Comparison of ENCODE assay signal across 15 cellular contexts in the genomic region with DNA sequence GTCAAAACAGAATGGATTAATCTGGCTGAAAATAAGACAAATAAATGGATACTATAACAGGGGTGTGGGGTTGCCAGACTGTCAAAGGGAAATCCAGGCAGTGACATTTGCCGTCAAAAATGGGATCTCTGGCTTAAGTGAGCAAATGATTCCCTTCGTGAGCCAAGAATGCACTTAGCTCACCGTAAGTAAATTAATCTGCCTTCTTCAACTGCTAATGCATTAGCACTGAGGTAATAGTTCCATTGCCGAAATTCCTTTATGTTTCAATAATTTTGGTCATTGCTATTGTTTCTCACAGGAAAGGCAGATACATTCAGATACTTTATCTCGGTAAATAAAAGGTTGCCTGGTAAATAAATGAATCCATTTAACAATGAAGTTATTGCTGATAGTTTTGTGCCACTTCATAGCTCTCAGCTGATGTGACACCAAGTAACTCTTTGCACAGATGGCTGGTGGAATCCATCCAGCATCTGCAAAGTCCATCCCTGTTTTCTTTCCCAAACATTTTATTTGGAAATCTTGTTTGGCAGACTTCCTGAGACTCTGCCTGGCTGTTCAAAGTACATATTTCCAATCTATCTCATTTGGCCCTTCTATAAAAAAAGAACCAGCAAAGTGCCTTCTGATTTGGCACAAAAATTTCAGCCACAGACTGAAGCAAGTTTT.
A peak's percentile ranks its signal among the peaks of the same experiment; 100 is the strongest.
DNase-seq lines count a peak whose midpoint lies in the region; ATAC-seq and TF ChIP-seq lines count a peak whose summit lies in the region.
"Had no signal": no experiment of that assay in that cellular context is flagged by ENCODE, and none has a peak within 500 bp of the region (broad histone marks: within the 10 kb centered on the region; RNA-seq: fewer than 3 reads in every experiment).

No MANE protein-coding gene starts in this region.

- H3K4me3 ChIP-seq in breast epithelium (no peak overlapping the region), fibroblast of the aortic adventitia (ENCODE audit: low read depth, low read length) (no peak overlapping the region), stomach (no peak overlapping the region)
- H3K4me3 ChIP-seq: coronary artery had no signal

- H3K27me3 ChIP-seq in breast epithelium, result no peaks in the 10 kb centered on the region
- H3K27me3 ChIP-seq in stomach, result no peaks in the 10 kb centered on the region

- no peak for TF ChIP-seq EP300 in stomach (IDR thresholded peaks at IDR 0.05)

- peak overlapping the region; percentile 10 for H3K27ac Mint-ChIP-seq in MCF 10A (ENCODE audit: low read depth, unreplicated experiment)
- H3K27ac Mint-ChIP-seq in activated naive CD8-positive, alpha-beta T cell treated with anti-CD3 and anti-CD28 coated beads, Interleukin-2, amount 50 U/mL, for 24 hours, result no peak overlapping the region
- H3K27ac Mint-ChIP-seq: activated CD8-positive, alpha-beta T cell treated with anti-CD3 and anti-CD28 coated beads for 36 hours; activated naive CD4-positive, alpha-beta T cell treated with anti-CD3 and anti-CD28 coated beads, Interleukin-2, amount 10 ng/mL, durations not matched to agents 7 days and 5 days had no signal

- no peak for ATAC-seq in activated naive CD8-positive, alpha-beta T cell treated with anti-CD3 and anti-CD28 coated beads, Interleukin-2, amount 50 U/mL, for 24 hours
- ATAC-seq: activated CD8-positive, alpha-beta T cell treated with anti-CD3 and anti-CD28 coated beads for 36 hours had no signal

- no peaks in the 10 kb centered on the region for H3K27me3 Mint-ChIP-seq in MCF 10A (ENCODE audit: insufficient read depth, unreplicated experiment)
- H3K27me3 Mint-ChIP-seq in activated naive CD8-positive, alpha-beta T cell treated with anti-CD3 and anti-CD28 coated beads, Interleukin-2, amount 50 U/mL, for 24 hours, result no peaks in the 10 kb centered on the region
- H3K27me3 Mint-ChIP-seq: activated CD8-positive, alpha-beta T cell treated with anti-CD3 and anti-CD28 coated beads for 36 hours had no signal

- H3K9me3 ChIP-seq in breast epithelium (peaks cover 0 to 3% of the 10 kb centered on the region in 2 donors), stomach (peaks cover 0 to 4% (median 0%) of the 10 kb centered on the region in 4 donors)

- 18 to 31% (median 22%) methylated on average over 5 of the region's 5 CpGs for WGBS in stomach, 5 donors

- H3K4me3 Mint-ChIP-seq in MCF 10A (ENCODE audit: unreplicated experiment), result peak overlapping the region; percentile 27
- H3K4me3 Mint-ChIP-seq in activated naive CD8-positive, alpha-beta T cell treated with anti-CD3 and anti-CD28 coated beads, Interleukin-2, amount 50 U/mL, for 24 hours, result no peak overlapping the region
- H3K4me3 Mint-ChIP-seq: activated CD8-positive, alpha-beta T cell treated with anti-CD3 and anti-CD28 coated beads for 36 hours; activated naive CD4-positive, alpha-beta T cell treated with anti-CD3 and anti-CD28 coated beads, Interleukin-2, amount 10 ng/mL, durations not matched to agents 7 days and 5 days had no signal

- H3K4me1 ChIP-seq in breast epithelium (no peaks in the 10 kb centered on the region), stomach (peaks cover 0 to 39% (median 15%) of the 10 kb centered on the region in 4 donors)

- no peak overlapping the region for H3K27ac ChIP-seq in breast epithelium
- H3K27ac ChIP-seq in stomach, result peak overlapping the region in 3 of 5 donors; percentile 35 to 61 (median 46)
- H3K27ac ChIP-seq: coronary artery had no signal

- H3K9me3 Mint-ChIP-seq in MCF 10A (ENCODE audit: unreplicated experiment), result no peaks in the 10 kb centered on the region
- no peaks in the 10 kb centered on the region for H3K9me3 Mint-ChIP-seq in activated naive CD8-positive, alpha-beta T cell treated with anti-CD3 and anti-CD28 coated beads, Interleukin-2, amount 50 U/mL, for 24 hours
- H3K9me3 Mint-ChIP-seq: activated CD8-positive, alpha-beta T cell treated with anti-CD3 and anti-CD28 coated beads for 36 hours; activated naive CD4-positive, alpha-beta T cell treated with anti-CD3 and anti-CD28 coated beads, Interleukin-2, amount 10 ng/mL, durations not matched to agents 7 days and 5 days had no signal

- intact Hi-C loops in MCF 10A (cut with micrococcal nuclease), result no loop called here
- intact Hi-C loops in breast epithelium (cut with DNase I; ENCODE audit: low total_unique reads), result no loop called here
- intact Hi-C loops in stomach (cut with DNase I; ENCODE audit: low total_unique reads), result no loop called here

- no peaks in the 10 kb centered on the region for H3K36me3 Mint-ChIP-seq in MCF 10A (ENCODE audit: insufficient read depth, unreplicated experiment)
- no peaks in the 10 kb centered on the region for H3K36me3 Mint-ChIP-seq in activated naive CD8-positive, alpha-beta T cell treated with anti-CD3 and anti-CD28 coated beads, Interleukin-2, amount 50 U/mL, for 24 hours (ENCODE audit: low read depth)
- H3K36me3 Mint-ChIP-seq: activated naive CD4-positive, alpha-beta T cell treated with anti-CD3 and anti-CD28 coated beads, Interleukin-2, amount 10 ng/mL, durations not matched to agents 7 days and 5 days had no signal

- peak; percentile 52 for DNase-seq in MCF 10A (ENCODE audit: unreplicated experiment)
- DNase-seq in breast epithelium (ENCODE audit: low spot score in 2 of 2), result no peak
- DNase-seq in NCI-H69 (lab: John Stamatoyannopoulos, UW), result peak; percentile 36
- peak; percentile 73 for DNase-seq in fibroblast of the aortic adventitia (ENCODE audit: low read depth)
- no peak for DNase-seq in stomach
- DNase-seq in activated naive CD8-positive, alpha-beta T cell treated with anti-CD3 and anti-CD28 coated beads, Interleukin-2, amount 50 U/mL, for 24 hours, result no peak
- DNase-seq in AML-193 (lab: John Stamatoyannopoulos, UW), result no peak
- no peak for DNase-seq in SHP77 treated with DMSO at 0.1 percent for 48 hours (lab: John Stamatoyannopoulos, UW)
- DNase-seq: activated CD8-positive, alpha-beta T cell treated with anti-CD3 and anti-CD28 coated beads for 36 hours; activated naive CD4-positive, alpha-beta T cell treated with anti-CD3 and anti-CD28 coated beads, Interleukin-2, amount 10 ng/mL, durations not matched to agents 7 days and 5 days; GF-D8; head of caudate nucleus; NCI-H1694 treated with DMSO at 0.1 percent for 48 hours; T-helper 2 cell had no signal

- POLR2A ChIA-PET in MCF 10A (lab: Yijun Ruan, JAX), result interaction anchor here (1.3 kb wide), 1 partner anchor 122 kb away, joined by 4 read pairs; no protein-coding TSS in a partner anchor

- no peak for TF ChIP-seq POLR2A in breast epithelium (IDR thresholded peaks at IDR 0.05)
- TF ChIP-seq POLR2A in stomach (IDR thresholded peaks at IDR 0.05), result no peak

- H3K36me3 ChIP-seq in breast epithelium (no peaks in the 10 kb centered on the region), stomach (no peaks in the 10 kb centered on the region)

- peaks cover 30% of the 10 kb centered on the region for H3K4me1 Mint-ChIP-seq in MCF 10A (ENCODE audit: insufficient read depth, unreplicated experiment)
- no peaks in the 10 kb centered on the region for H3K4me1 Mint-ChIP-seq in activated naive CD8-positive, alpha-beta T cell treated with anti-CD3 and anti-CD28 coated beads, Interleukin-2, amount 50 U/mL, for 24 hours
- H3K4me1 Mint-ChIP-seq: activated naive CD4-positive, alpha-beta T cell treated with anti-CD3 and anti-CD28 coated beads, Interleukin-2, amount 10 ng/mL, durations not matched to agents 7 days and 5 days had no signal

- TF ChIP-seq CTCF in MCF 10A (IDR thresholded peaks at IDR 0.05; ENCODE audit: unreplicated experiment) (no peak), breast epithelium (IDR thresholded peaks at IDR 0.05) (no peak), fibroblast of the aortic adventitia (IDR thresholded peaks at IDR 0.05; ENCODE audit: insufficient read depth, low read length) (no peak), stomach (IDR thresholded peaks at IDR 0.05) (no peak)

- BruUV-seq in MCF 10A (replicated peaks; lab: Mats Ljungman, UMichigan), result no TSS peak

- CTCF ChIA-PET in MCF 10A (lab: Yijun Ruan, JAX), result no interaction called here

Comparison
In these comparisons a context has a peak if more than half of its experiments do, and no peak if none do; other contexts are left out.
1. DNase-seq: peak in MCF 10A (single experiment), NCI-H69 (single experiment) and fibroblast of the aortic adventitia (single experiment); none in breast epithelium (0 of 2), stomach (single experiment), activated naive CD8-positive, alpha-beta T cell treated with anti-CD3 and anti-CD28 coated beads, Interleukin-2, amount 50 U/mL, for 24 hours (single experiment), AML-193 (0 of 2) and SHP77 treated with DMSO at 0.1 percent for 48 hours (single experiment).
2. H3K27ac ChIP-seq: peak in stomach (3 of 5); none in breast epithelium (0 of 2).